2 cellular contexts compared by ENCODE assay signal in the genomic region with DNA sequence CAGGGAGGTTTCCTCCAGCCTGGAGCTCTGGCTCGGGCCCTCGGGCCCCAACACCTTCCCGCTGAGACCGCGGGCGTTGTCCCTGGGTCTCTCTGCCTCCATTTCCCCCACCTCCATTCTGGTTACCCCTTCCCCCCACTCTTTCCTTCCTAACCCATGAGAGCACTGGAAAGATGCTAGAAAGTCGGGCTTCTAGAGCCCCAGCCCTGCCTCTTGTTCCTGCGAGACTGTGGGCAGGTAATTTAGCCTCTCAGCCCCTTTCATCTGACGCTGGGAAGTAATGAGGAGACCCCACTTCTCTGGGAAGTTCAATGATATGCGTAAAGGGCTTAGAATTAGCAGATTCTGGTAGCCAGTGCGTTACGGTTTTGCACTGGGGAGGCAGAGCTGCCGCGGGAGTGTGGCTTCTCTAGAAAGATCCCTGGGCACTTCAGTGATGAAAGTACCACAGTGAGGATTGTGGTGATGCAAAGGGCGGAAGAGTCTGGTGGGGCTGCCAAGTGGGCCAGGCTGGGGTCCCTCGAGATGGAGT.
TF ChIP-seq lines count a peak whose summit lies in the region.

No MANE protein-coding gene starts in this region.

TF ChIP-seq in H1, 55 proteins besides CTCF, POLR2A, EP300 and RAD21:
- TF ChIP-seq BCL11A (IDR thresholded peaks at IDR 0.05; ENCODE audit: low read depth in 2 of 2, low read length in 2 of 2) (no peak), GTF2F1 (IDR thresholded peaks at IDR 0.05; ENCODE audit: borderline replicate concordance, low read depth, low read length) (no peak), PHF8 (conservative IDR thresholded peaks at IDR 0.05; ENCODE audit: low read depth, low read length) (no peak), EZH2 (IDR thresholded peaks at IDR 0.05; ENCODE audit: low read depth, low read length, severe bottlenecking) (peak; percentile 74), SRF (IDR thresholded peaks at IDR 0.05; ENCODE audit: low read depth, low read length) (no peak), NANOG (IDR thresholded peaks at IDR 0.05; ENCODE audit: insufficient read depth, low read depth, low read length, poor library complexity, severe bottlenecking) (no peak), SIN3A (conservative IDR thresholded peaks at IDR 0.05 in 1 of 2, IDR thresholded peaks at IDR 0.05 in 1 of 2; ENCODE audit: low read depth in 1 of 2, low read length in 2 of 2) (0 out of 4 replicates have a peak, but pooled peaks of 1 of the 2 experiments have one; percentile 7), MAFK (IDR thresholded peaks at IDR 0.05; ENCODE audit: low read depth, low read length) (no peak), ASH2L (IDR thresholded peaks at IDR 0.05; ENCODE audit: low read length) (peak; percentile 11), SUZ12 (IDR thresholded peaks at IDR 0.05; ENCODE audit: low read length) (peak; percentile 65; the same call in 1 of the 2 replicates), CHD2 (IDR thresholded peaks at IDR 0.05; ENCODE audit: low read length) (no peak), RXRA (IDR thresholded peaks at IDR 0.05; ENCODE audit: insufficient read depth, low read depth, low read length) (no peak)
- TF ChIP-seq, protein P1, sequence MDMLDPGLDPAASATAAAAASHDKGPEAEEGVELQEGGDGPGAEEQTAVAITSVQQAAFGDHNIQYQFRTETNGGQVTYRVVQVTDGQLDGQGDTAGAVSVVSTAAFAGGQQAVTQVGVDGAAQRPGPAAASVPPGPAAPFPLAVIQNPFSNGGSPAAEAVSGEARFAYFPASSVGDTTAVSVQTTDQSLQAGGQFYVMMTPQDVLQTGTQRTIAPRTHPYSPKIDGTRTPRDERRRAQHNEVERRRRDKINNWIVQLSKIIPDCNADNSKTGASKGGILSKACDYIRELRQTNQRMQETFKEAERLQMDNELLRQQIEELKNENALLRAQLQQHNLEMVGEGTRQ (IDR thresholded peaks at IDR 0.05; ENCODE audit: low read length), result no peak

TF ChIP-seq in neural cell, 6 proteins besides CTCF, POLR2A, EP300 and RAD21:
- TF ChIP-seq SMC3 (conservative IDR thresholded peaks at IDR 0.05; ENCODE audit: poor library complexity) (no peak), POLR2AphosphoS5 (IDR thresholded peaks at IDR 0.05) (no peak), EZH2 (IDR thresholded peaks at IDR 0.05; ENCODE audit: borderline replicate concordance, insufficient read depth, low read length, poor library complexity, severe bottlenecking) (no peak), TAF1 (IDR thresholded peaks at IDR 0.05; ENCODE audit: low read depth) (no peak), MXI1 (conservative IDR thresholded peaks at IDR 0.05; ENCODE audit: poor library complexity, severe bottlenecking) (no peak)
- TF ChIP-seq, protein P2, sequence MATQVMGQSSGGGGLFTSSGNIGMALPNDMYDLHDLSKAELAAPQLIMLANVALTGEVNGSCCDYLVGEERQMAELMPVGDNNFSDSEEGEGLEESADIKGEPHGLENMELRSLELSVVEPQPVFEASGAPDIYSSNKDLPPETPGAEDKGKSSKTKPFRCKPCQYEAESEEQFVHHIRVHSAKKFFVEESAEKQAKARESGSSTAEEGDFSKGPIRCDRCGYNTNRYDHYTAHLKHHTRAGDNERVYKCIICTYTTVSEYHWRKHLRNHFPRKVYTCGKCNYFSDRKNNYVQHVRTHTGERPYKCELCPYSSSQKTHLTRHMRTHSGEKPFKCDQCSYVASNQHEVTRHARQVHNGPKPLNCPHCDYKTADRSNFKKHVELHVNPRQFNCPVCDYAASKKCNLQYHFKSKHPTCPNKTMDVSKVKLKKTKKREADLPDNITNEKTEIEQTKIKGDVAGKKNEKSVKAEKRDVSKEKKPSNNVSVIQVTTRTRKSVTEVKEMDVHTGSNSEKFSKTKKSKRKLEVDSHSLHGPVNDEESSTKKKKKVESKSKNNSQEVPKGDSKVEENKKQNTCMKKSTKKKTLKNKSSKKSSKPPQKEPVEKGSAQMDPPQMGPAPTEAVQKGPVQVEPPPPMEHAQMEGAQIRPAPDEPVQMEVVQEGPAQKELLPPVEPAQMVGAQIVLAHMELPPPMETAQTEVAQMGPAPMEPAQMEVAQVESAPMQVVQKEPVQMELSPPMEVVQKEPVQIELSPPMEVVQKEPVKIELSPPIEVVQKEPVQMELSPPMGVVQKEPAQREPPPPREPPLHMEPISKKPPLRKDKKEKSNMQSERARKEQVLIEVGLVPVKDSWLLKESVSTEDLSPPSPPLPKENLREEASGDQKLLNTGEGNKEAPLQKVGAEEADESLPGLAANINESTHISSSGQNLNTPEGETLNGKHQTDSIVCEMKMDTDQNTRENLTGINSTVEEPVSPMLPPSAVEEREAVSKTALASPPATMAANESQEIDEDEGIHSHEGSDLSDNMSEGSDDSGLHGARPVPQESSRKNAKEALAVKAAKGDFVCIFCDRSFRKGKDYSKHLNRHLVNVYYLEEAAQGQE (IDR thresholded peaks at IDR 0.05; ENCODE audit: borderline replicate concordance), result no peak
